9 cellular contexts compared by ENCODE assay signal in genomic region chr22:42473484-42474193, GRCh38. TPM values are rescaled to one million over a fixed set of nuclear protein-coding genes. Genes with fewer than 3 reads are reported as not detected.
DNase-seq lines count a peak whose midpoint lies in the region; ATAC-seq and TF ChIP-seq lines count a peak whose summit lies in the region.
"Had no signal": no experiment of that assay in that cellular context is flagged by ENCODE, and none has a peak within 500 bp of the region (broad histone marks: within the 10 kb centered on the region; RNA-seq: fewer than 3 reads in every experiment).

No MANE protein-coding gene starts in this region.

- H3K36me3 Mint-ChIP-seq in activated CD4-positive, alpha-beta T cell treated with anti-CD3 and anti-CD28 coated beads, Interleukin-2, amount 10 ng/mL, durations not matched to agents 24 days and 14 days (ENCODE audit: low read depth): no peaks in the 10 kb centered on the region

- no peak overlapping the region for H3K9ac ChIP-seq in neural cell (ENCODE audit: low read length)

- peak; percentile 68 for ATAC-seq in esophagus mucosa
- no peak for ATAC-seq in GM21447 (IDR thresholded peaks at IDR 0.05; ENCODE audit: unreplicated experiment)
- ATAC-seq in GM21360 (IDR thresholded peaks at IDR 0.05; ENCODE audit: unreplicated experiment): no peak

- H3K9me2 ChIP-seq in neural cell (ENCODE audit: insufficient read depth, low read length): no peaks in the 10 kb centered on the region

- no peak overlapping the region for H3K4me2 ChIP-seq in neural cell (ENCODE audit: low read length)

- no peaks in the 10 kb centered on the region for H3K9me3 Mint-ChIP-seq in activated CD4-positive, alpha-beta T cell treated with anti-CD3 and anti-CD28 coated beads, Interleukin-2, amount 10 ng/mL, durations not matched to agents 24 days and 14 days
- H3K9me3 Mint-ChIP-seq: stimulated activated naive CD8-positive, alpha-beta T cell treated with anti-CD3 and anti-CD28 coated beads, Interleukin-15, Interleukin-2, amounts not matched to agents 100 ng/mL and 50 ng/mL, for 24 hours had no signal

- no peaks in the 10 kb centered on the region for H3F3A ChIP-seq in neural cell (ENCODE audit: insufficient read depth, low read length, poor library complexity, severe bottlenecking)

- no peak for TF ChIP-seq EP300 in neural cell (conservative IDR thresholded peaks at IDR 0.05; ENCODE audit: poor library complexity, severe bottlenecking)

- TF ChIP-seq CTCF in LNCAP (IDR thresholded peaks at IDR 0.05) (peak; percentile 72), neural cell (IDR thresholded peaks at IDR 0.05; ENCODE audit: poor library complexity, severe bottlenecking) (peak; percentile 82)

- no peaks in the 10 kb centered on the region for H3K27me3 ChIP-seq in neural cell (ENCODE audit: insufficient read depth, low read depth, low read length)

- peaks cover 29% of the 10 kb centered on the region for H3K27me3 Mint-ChIP-seq in activated CD4-positive, alpha-beta T cell treated with anti-CD3 and anti-CD28 coated beads, Interleukin-2, amount 10 ng/mL, durations not matched to agents 24 days and 14 days
- H3K27me3 Mint-ChIP-seq: stimulated activated naive CD8-positive, alpha-beta T cell treated with anti-CD3 and anti-CD28 coated beads, Interleukin-15, Interleukin-2, amounts not matched to agents 100 ng/mL and 50 ng/mL, for 24 hours had no signal

- TF ChIP-seq RAD21 in neural cell (conservative IDR thresholded peaks at IDR 0.05): peak; percentile 79

- H3K36me3 ChIP-seq in neural cell (ENCODE audit: insufficient read depth, low read length): no peaks in the 10 kb centered on the region

- H3K4me3 Mint-ChIP-seq in activated CD4-positive, alpha-beta T cell treated with anti-CD3 and anti-CD28 coated beads, Interleukin-2, amount 10 ng/mL, durations not matched to agents 24 days and 14 days: no peak overlapping the region
- H3K4me3 Mint-ChIP-seq: stimulated activated naive CD8-positive, alpha-beta T cell treated with anti-CD3 and anti-CD28 coated beads, Interleukin-15, Interleukin-2, amounts not matched to agents 100 ng/mL and 50 ng/mL, for 24 hours had no signal

- H2AFZ ChIP-seq in neural cell (ENCODE audit: low read depth, low read length): no peak overlapping the region

- no peaks in the 10 kb centered on the region for H3K79me2 ChIP-seq in neural cell (replicated peaks; ENCODE audit: insufficient read depth, low read length)

- H3K9me3 ChIP-seq in neural cell (ENCODE audit: low read length): no peaks in the 10 kb centered on the region

- peaks cover 7% of the 10 kb centered on the region for H3K4me1 Mint-ChIP-seq in activated CD4-positive, alpha-beta T cell treated with anti-CD3 and anti-CD28 coated beads, Interleukin-2, amount 10 ng/mL, durations not matched to agents 24 days and 14 days

- no peak overlapping the region for H3K27ac ChIP-seq in neural cell (ENCODE audit: low read length)

- intact Hi-C loops in activated CD4-positive, alpha-beta T cell treated with anti-CD3 and anti-CD28 coated beads, Interleukin-2, amount 10 ng/mL, durations not matched to agents 24 days and 14 days (cut with micrococcal nuclease): no loop called here

- no peaks in the 10 kb centered on the region for H4K20me1 ChIP-seq in neural cell (ENCODE audit: insufficient read depth)

- H3K4me3 ChIP-seq in neural cell (ENCODE audit: low read length): no peak overlapping the region

- no peak overlapping the region for H3K27ac Mint-ChIP-seq in activated CD4-positive, alpha-beta T cell treated with anti-CD3 and anti-CD28 coated beads, Interleukin-2, amount 10 ng/mL, durations not matched to agents 24 days and 14 days
- H3K27ac Mint-ChIP-seq: stimulated activated naive CD8-positive, alpha-beta T cell treated with anti-CD3 and anti-CD28 coated beads, Interleukin-15, Interleukin-2, amounts not matched to agents 100 ng/mL and 50 ng/mL, for 24 hours had no signal

- DNase-seq in activated CD4-positive, alpha-beta T cell treated with anti-CD3 and anti-CD28 coated beads, Interleukin-2, amount 10 ng/mL, durations not matched to agents 24 days and 14 days: peak; percentile 75
- DNase-seq in activated CD4-positive, alpha-beta T cell treated with anti-CD3 and anti-CD28 coated beads for 1 hour: no peak
- DNase-seq in SK-N-DZ (ENCODE audit: low spot score): peak; percentile 71

TF ChIP-seq in neural cell, 6 proteins besides CTCF, POLR2A, EP300 and RAD21:
- TF ChIP-seq SMC3 (conservative IDR thresholded peaks at IDR 0.05; ENCODE audit: poor library complexity) (peak; percentile 84), REST (IDR thresholded peaks at IDR 0.05; ENCODE audit: borderline replicate concordance) (no peak), POLR2AphosphoS5 (IDR thresholded peaks at IDR 0.05) (no peak)

RNA-seq across cellular contexts. Expression of gene NFAM1, which starts 41.4 kb away (rescaled TPM):
- 0.05 and 0.07 TPM in 2 replicates for total RNA-seq in activated CD4-positive, alpha-beta T cell treated with anti-CD3 and anti-CD28 coated beads, Interleukin-2, amount 10 ng/mL, durations not matched to agents 24 days and 14 days
- polyA plus RNA-seq in SK-N-DZ (2014; cell fraction: cytosol; rRNA removed): 0.15 and 0.65 TPM in 2 replicates
- 0.33 and 0.42 TPM in 2 replicates for polyA plus RNA-seq in SK-N-DZ (2014; cell fraction: nucleus; rRNA removed)
- total RNA-seq in esophagus mucosa: 0.88 TPM
- 0.05 TPM in 1 of 2 replicates, not detected in the other for polyA plus RNA-seq in neural cell
- 0.23 and 0.24 TPM in 2 replicates for polyA minus RNA-seq in neural cell

RNA-seq across cellular contexts. Expression of gene RRP7A, which starts 46.0 kb away (rescaled TPM):
- 141 and 150 TPM in 2 replicates for total RNA-seq in activated CD4-positive, alpha-beta T cell treated with anti-CD3 and anti-CD28 coated beads, Interleukin-2, amount 10 ng/mL, durations not matched to agents 24 days and 14 days
- 37.1 and 38.1 TPM in 2 replicates for polyA plus RNA-seq in SK-N-DZ (2014; cell fraction: cytosol; rRNA removed)
- 17.5 and 22.6 TPM in 2 replicates for polyA plus RNA-seq in SK-N-DZ (2014; cell fraction: nucleus; rRNA removed)
- total RNA-seq in esophagus mucosa: 27.3 TPM
- polyA plus RNA-seq in neural cell: 27.8 and 32.3 TPM in 2 replicates
- polyA minus RNA-seq in neural cell: 31.9 and 32.9 TPM in 2 replicates
